In genomic region chr14:103367995-103368394, GRCh38 we compare ENCODE assay signal across 1 cellular context.
TF ChIP-seq lines count a peak whose summit lies in the region.

No MANE protein-coding gene starts in this region.

TF ChIP-seq in IMR-90, 13 proteins besides CTCF, POLR2A, EP300 and RAD21:
- TF ChIP-seq USF2 (IDR thresholded peaks at IDR 0.05; ENCODE audit: low read depth, low read length) (no peak), CEBPB (IDR thresholded peaks at IDR 0.05; ENCODE audit: low read depth, low read length) (0 out of 2 replicates have a peak, but pooled peaks have one; percentile 23)
